In the genomic region with DNA sequence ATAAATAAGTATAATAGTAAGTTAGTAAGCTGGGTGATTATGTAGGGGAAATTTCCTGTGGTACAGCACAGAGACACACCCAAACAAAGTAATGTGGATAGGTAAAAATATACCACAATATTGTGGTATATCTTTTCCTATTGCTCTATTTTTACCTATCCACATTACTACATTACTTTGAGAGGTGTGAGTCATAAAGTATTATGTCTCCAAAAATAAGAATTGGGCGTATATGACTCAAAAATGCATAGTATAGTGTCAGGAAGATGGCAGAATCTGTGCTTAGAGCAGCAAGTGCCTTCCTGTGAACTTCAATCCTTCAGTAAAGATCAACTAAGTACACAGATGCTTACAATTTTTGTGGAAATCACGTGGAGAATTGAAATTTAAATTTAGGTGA, we compare ENCODE assay signal across 25 cellular contexts. TPM values are rescaled to one million over a fixed set of nuclear protein-coding genes. Genes with fewer than 3 reads are reported as not detected.
DNase-seq lines count a peak whose midpoint lies in the region; ATAC-seq and TF ChIP-seq lines count a peak whose summit lies in the region.
"Had no signal": no experiment of that assay in that cellular context is flagged by ENCODE, and none has a peak within 500 bp of the region (broad histone marks: within the 10 kb centered on the region; RNA-seq: fewer than 3 reads in every experiment).

No MANE protein-coding gene starts in this region.

- H3K27me3 ChIP-seq in CD4-positive, CD25-positive, alpha-beta regulatory T cell (ENCODE audit: control insufficient read depth, insufficient read depth, low read length), result no peaks in the 10 kb centered on the region
- H3K27me3 ChIP-seq in CD4-positive, alpha-beta T cell (ENCODE audit: control insufficient read depth, insufficient read depth, low read length), result no peaks in the 10 kb centered on the region
- H3K27me3 ChIP-seq: thyroid gland had no signal

- H3K36me3 ChIP-seq in CD4-positive, CD25-positive, alpha-beta regulatory T cell (ENCODE audit: control insufficient read depth, insufficient read depth, low read length), result no peaks in the 10 kb centered on the region
- H3K36me3 ChIP-seq: thyroid gland had no signal

- peaks cover 3% of the 10 kb centered on the region for H3K36me3 Mint-ChIP-seq in CD4-positive, CD25-positive, alpha-beta regulatory T cell
- peaks cover 17% of the 10 kb centered on the region for H3K36me3 Mint-ChIP-seq in CD4-positive, alpha-beta T cell (ENCODE audit: low read depth)
- peaks cover 1% of the 10 kb centered on the region for H3K36me3 Mint-ChIP-seq in activated CD4-positive, alpha-beta memory T cell treated with anti-CD3 and anti-CD28 coated beads for 36 hours

- H3K27me3 Mint-ChIP-seq in CD4-positive, CD25-positive, alpha-beta regulatory T cell, result no peaks in the 10 kb centered on the region
- H3K27me3 Mint-ChIP-seq in CD4-positive, alpha-beta T cell, result no peaks in the 10 kb centered on the region
- H3K27me3 Mint-ChIP-seq in activated CD4-positive, alpha-beta memory T cell treated with anti-CD3 and anti-CD28 coated beads for 36 hours, result no peaks in the 10 kb centered on the region

- peak; percentile 65 to 69 for ATAC-seq in CD4-positive, CD25-positive, alpha-beta regulatory T cell (ENCODE audit: low read depth in 2 of 2)
- peak; percentile 24 for ATAC-seq in CD4-positive, alpha-beta T cell (ENCODE audit: poor library complexity)
- no peak for ATAC-seq in GM21717 (IDR thresholded peaks at IDR 0.05; ENCODE audit: unreplicated experiment)
- ATAC-seq: K562 had no signal

- intact Hi-C loops in CD4-positive, alpha-beta T cell (cut with DNase I, micrococcal nuclease), result no loop called here
- intact Hi-C loops in activated CD4-positive, alpha-beta memory T cell treated with anti-CD3 and anti-CD28 coated beads for 36 hours (cut with micrococcal nuclease), result loop anchor here (1.0 kb wide), 3 partner anchors 12 to 28 kb away; no protein-coding TSS in a partner anchor

- H3K4me3 ChIP-seq in CD4-positive, CD25-positive, alpha-beta regulatory T cell (ENCODE audit: low read depth, low read length), result peak overlapping the region; percentile 96
- H3K4me3 ChIP-seq: K562, thyroid gland had no signal

- peaks cover 41 to 94% (median 82%) of the 10 kb centered on the region in 4 donors for H3K4me1 Mint-ChIP-seq in CD4-positive, CD25-positive, alpha-beta regulatory T cell
- H3K4me1 Mint-ChIP-seq in CD4-positive, alpha-beta T cell (ENCODE audit: low read depth), result peaks cover 94% of the 10 kb centered on the region
- peaks cover 87% of the 10 kb centered on the region for H3K4me1 Mint-ChIP-seq in activated CD4-positive, alpha-beta memory T cell treated with anti-CD3 and anti-CD28 coated beads for 36 hours (ENCODE audit: low read depth)

- no peak for TF ChIP-seq CTCF in CD4-positive, alpha-beta T cell (IDR thresholded peaks at IDR 0.05)

- no peaks in the 10 kb centered on the region for H3K9me3 ChIP-seq in CD4-positive, CD25-positive, alpha-beta regulatory T cell (ENCODE audit: control insufficient read depth in 2 of 2, low read length in 2 of 2)
- H3K9me3 ChIP-seq in CD4-positive, alpha-beta T cell (ENCODE audit: control insufficient read depth, low read length), result no peaks in the 10 kb centered on the region
- H3K9me3 ChIP-seq: thyroid gland had no signal

- peak overlapping the region; percentile 16 to 91 (median 64) for H3K4me3 Mint-ChIP-seq in CD4-positive, CD25-positive, alpha-beta regulatory T cell
- peak overlapping the region; percentile 74 for H3K4me3 Mint-ChIP-seq in CD4-positive, alpha-beta T cell
- peak overlapping the region; percentile 36 for H3K4me3 Mint-ChIP-seq in activated CD4-positive, alpha-beta memory T cell treated with anti-CD3 and anti-CD28 coated beads for 36 hours

- peaks cover 0 to 1% (median 0%) of the 10 kb centered on the region in 7 donors for H3K9me3 Mint-ChIP-seq in CD4-positive, CD25-positive, alpha-beta regulatory T cell
- no peaks in the 10 kb centered on the region for H3K9me3 Mint-ChIP-seq in CD4-positive, alpha-beta T cell
- H3K9me3 Mint-ChIP-seq in activated CD4-positive, alpha-beta memory T cell treated with anti-CD3 and anti-CD28 coated beads for 36 hours, result no peaks in the 10 kb centered on the region

- POLR2A ChIA-PET in CD4-positive, alpha-beta T cell (lab: Charles Lee), result interaction anchor here (0.8 to 2.9 kb wide), 4 partner anchors 9 to 35 kb away, joined by 3 to 15 read pairs (median 4); no protein-coding TSS in a partner anchor
- POLR2A ChIA-PET in activated CD4-positive, alpha-beta memory T cell treated with anti-CD3 and anti-CD28 coated beads for 36 hours (lab: Charles Lee), result interaction anchor here (0.6 to 1.8 kb wide), 2 partner anchors 12 to 1172 kb away, joined by 6 read pairs; no protein-coding TSS in a partner anchor

- CTCF ChIA-PET in CD4-positive, alpha-beta T cell (lab: Charles Lee), result no interaction called here
- CTCF ChIA-PET in activated CD4-positive, alpha-beta memory T cell treated with anti-CD3 and anti-CD28 coated beads for 36 hours (lab: Charles Lee), result interaction anchor here (0.7 to 1.3 kb wide), 3 partner anchors 7 to 156 kb away, joined by 3 read pairs; no protein-coding TSS in a partner anchor

- peak overlapping the region; percentile 82 for H3K27ac ChIP-seq in CD4-positive, CD25-positive, alpha-beta regulatory T cell (ENCODE audit: insufficient read depth, low read length, poor library complexity, severe bottlenecking)
- H3K27ac ChIP-seq in CD4-positive, alpha-beta T cell (ENCODE audit: low read depth, low read length), result peak overlapping the region; percentile 2
- H3K27ac ChIP-seq: thyroid gland had no signal

- H3K4me1 ChIP-seq in CD4-positive, CD25-positive, alpha-beta regulatory T cell (ENCODE audit: control insufficient read depth, insufficient read depth, low read length, poor library complexity, severe bottlenecking), result peaks cover 89% of the 10 kb centered on the region
- H3K4me1 ChIP-seq: thyroid gland had no signal

- peak overlapping the region; percentile 90 to 97 (median 96) for H3K27ac Mint-ChIP-seq in CD4-positive, CD25-positive, alpha-beta regulatory T cell
- H3K27ac Mint-ChIP-seq in CD4-positive, alpha-beta T cell, result peak overlapping the region; percentile 95
- peak overlapping the region; percentile 87 for H3K27ac Mint-ChIP-seq in activated CD4-positive, alpha-beta memory T cell treated with anti-CD3 and anti-CD28 coated beads for 36 hours

- DNase-seq in CD4-positive, CD25-positive, alpha-beta regulatory T cell, result peak in 2 of 3 donors; percentile 41 to 76
- no peak for DNase-seq in CD4-positive, alpha-beta T cell
- no peak for DNase-seq in activated CD4-positive, alpha-beta memory T cell treated with anti-CD3 and anti-CD28 coated beads for 36 hours
- DNase-seq in central memory CD4-positive, alpha-beta T cell, result peak; percentile 49
- DNase-seq in NCI-H524 treated with DMSO at 0.1 percent for 48 hours (lab: John Stamatoyannopoulos, UW), result no peak
- no peak for DNase-seq in 8988T
- DNase-seq: activated CD4-positive, alpha-beta T cell treated with anti-CD3 and anti-CD28 coated beads, Interleukin-2, amount 50 U/mL, for 1 hour; amniotic stem cell; DMS53; GF-D8; mammary epithelial cell; MV-4-11; NCI-H187 treated with DMSO at 0.1 percent for 48 hours; NCI-H226; NCI-H82; nucleus accumbens; OCI-M1; SHP77; small intestine; stimulated activated naive CD4-positive, alpha-beta T cell; thyroid gland had no signal

RNA-seq across cellular contexts. Expression of a gene that starts 2.7 kb away (rescaled TPM):
- total RNA-seq in CD4-positive, CD25-positive, alpha-beta regulatory T cell, result 49.6 TPM
- polyA plus RNA-seq in CD4-positive, CD25-positive, alpha-beta regulatory T cell, result 100 to 1,000 TPM; 184 to 240 (median 197) TPM
- total RNA-seq in CD4-positive, alpha-beta T cell, result 10 to 100 TPM; 28.0 to 28.3 TPM
- 10 to 100 TPM; 27.9 to 28.5 TPM for total RNA-seq in activated CD4-positive, alpha-beta memory T cell treated with anti-CD3 and anti-CD28 coated beads for 36 hours
- total RNA-seq: fibroblast of lung, HT-29, K562, mammary epithelial cell, thyroid gland had no signal
- polyA plus RNA-seq: fibroblast of lung, K562 had no signal

RNA-seq across cellular contexts. Expression of a gene that starts 40.5 kb away (rescaled TPM):
- 2.4 TPM for total RNA-seq in CD4-positive, CD25-positive, alpha-beta regulatory T cell
- polyA plus RNA-seq in CD4-positive, CD25-positive, alpha-beta regulatory T cell, result 10 to 100 TPM in 1 of 4 donors, 1 to 10 TPM in 1, under 1 TPM in 2; 0.73 to 12.8 (median 3.5) TPM
- total RNA-seq in CD4-positive, alpha-beta T cell, result 1 to 10 TPM; 7.8 to 8.6 TPM
- total RNA-seq in activated CD4-positive, alpha-beta memory T cell treated with anti-CD3 and anti-CD28 coated beads for 36 hours, result 1 to 10 TPM; 1.3 to 2.0 TPM
- total RNA-seq: HT-29, K562 had no signal
- polyA plus RNA-seq: fibroblast of lung, K562 had no signal

Comparison
In these comparisons a context has a peak if more than half of its experiments do, and no peak if none do; other contexts are left out.
1. DNase-seq: peak in CD4-positive, CD25-positive, alpha-beta regulatory T cell (2 of 3) and central memory CD4-positive, alpha-beta T cell (single experiment); none in CD4-positive, alpha-beta T cell (0 of 10), activated CD4-positive, alpha-beta memory T cell treated with anti-CD3 and anti-CD28 coated beads for 36 hours (single experiment), NCI-H524 treated with DMSO at 0.1 percent for 48 hours (single experiment) and 8988T (single experiment).
2. Peak in every context shown above with its lines, with median percentiles within 50 percentile points of each other: H3K27ac Mint-ChIP-seq and H3K4me3 Mint-ChIP-seq.